12 cellular contexts compared by ENCODE assay signal in the genomic region with DNA sequence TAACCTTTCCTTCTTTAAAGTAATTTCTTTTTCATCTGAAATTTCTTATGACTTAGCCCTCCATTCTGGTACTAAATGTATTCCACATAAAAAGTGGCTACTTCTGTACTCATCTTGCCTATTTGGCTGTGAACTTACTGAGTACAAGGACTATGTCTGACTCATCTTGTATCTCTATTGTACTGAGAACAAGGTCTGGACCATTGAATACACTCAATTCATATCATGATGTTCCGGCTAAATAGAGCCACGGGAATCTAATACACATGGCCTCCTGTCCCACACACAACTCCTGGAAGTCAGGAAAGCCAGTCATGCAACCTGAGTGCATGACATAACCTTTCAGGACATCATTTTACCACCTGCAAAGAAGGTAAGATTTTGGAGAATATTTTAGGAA.
DNase-seq lines count a peak whose midpoint lies in the region; ATAC-seq and TF ChIP-seq lines count a peak whose summit lies in the region.
"Had no signal": no experiment of that assay in that cellular context is flagged by ENCODE, and none has a peak within 500 bp of the region (broad histone marks: within the 10 kb centered on the region; RNA-seq: fewer than 3 reads in every experiment).

No MANE protein-coding gene starts in this region.

- CTCF ChIA-PET in CD4-positive, alpha-beta T cell (lab: Charles Lee) = no interaction called here
- CTCF ChIA-PET in T-cell (lab: Charles Lee) = no interaction called here

- H3K4me1 Mint-ChIP-seq in CD4-positive, alpha-beta T cell (ENCODE audit: low read depth) = no peaks in the 10 kb centered on the region
- no peaks in the 10 kb centered on the region for H3K4me1 Mint-ChIP-seq in T-cell
- H3K4me1 Mint-ChIP-seq: CD14-positive monocyte; CD8-positive, alpha-beta memory T cell had no signal

- no peak overlapping the region for H3K27ac ChIP-seq in CD4-positive, alpha-beta T cell (ENCODE audit: low read depth, low read length)

- no peaks in the 10 kb centered on the region for H3K9me3 Mint-ChIP-seq in CD4-positive, alpha-beta T cell
- H3K9me3 Mint-ChIP-seq in T-cell = no peaks in the 10 kb centered on the region

- POLR2A ChIA-PET in CD4-positive, alpha-beta T cell (lab: Charles Lee) = no interaction called here
- POLR2A ChIA-PET in T-cell (lab: Charles Lee) = no interaction called here

- peak; percentile 40 for ATAC-seq in left ventricle myocardium superior
- no peak for ATAC-seq in Right ventricle myocardium superior (ENCODE audit: poor library complexity)
- no peak for ATAC-seq in CD4-positive, alpha-beta T cell (ENCODE audit: poor library complexity)
- ATAC-seq in T-cell (replicated peaks in 1 of 4) = no peak
- ATAC-seq in activated CD4-positive, CD25-positive, alpha-beta regulatory T cell treated with anti-CD3 and anti-CD28 coated beads, Interleukin-2, amount 50 U/mL, for 24 hours = no peak
- ATAC-seq: GM12878, K562 had no signal

- intact Hi-C loops in left ventricle myocardium superior (cut with micrococcal nuclease) = no loop called here
- intact Hi-C loops in Right ventricle myocardium superior (cut with DNase I) = no loop called here
- intact Hi-C loops in CD4-positive, alpha-beta T cell (cut with DNase I, micrococcal nuclease) = no loop called here

- no peaks in the 10 kb centered on the region for H3K36me3 Mint-ChIP-seq in CD4-positive, alpha-beta T cell (ENCODE audit: low read depth)
- no peaks in the 10 kb centered on the region for H3K36me3 Mint-ChIP-seq in T-cell
- H3K36me3 Mint-ChIP-seq: CD14-positive monocyte; CD8-positive, alpha-beta memory T cell had no signal

- H3K27ac Mint-ChIP-seq in CD4-positive, alpha-beta T cell = no peak overlapping the region
- H3K27ac Mint-ChIP-seq in T-cell = no peak overlapping the region
- H3K27ac Mint-ChIP-seq: CD14-positive monocyte; CD8-positive, alpha-beta memory T cell had no signal

- TF ChIP-seq CTCF in CD4-positive, alpha-beta T cell (IDR thresholded peaks at IDR 0.05) = no peak

- H3K4me3 Mint-ChIP-seq in CD4-positive, alpha-beta T cell = no peak overlapping the region
- no peak overlapping the region for H3K4me3 Mint-ChIP-seq in T-cell
- H3K4me3 Mint-ChIP-seq: CD8-positive, alpha-beta memory T cell had no signal

- peaks cover 6% of the 10 kb centered on the region for H3K27me3 Mint-ChIP-seq in CD4-positive, alpha-beta T cell
- H3K27me3 Mint-ChIP-seq in T-cell = peaks cover 2 to 4% of the 10 kb centered on the region in 2 donors
- H3K27me3 Mint-ChIP-seq: CD8-positive, alpha-beta memory T cell had no signal

- H3K27me3 ChIP-seq in CD4-positive, alpha-beta T cell (ENCODE audit: control insufficient read depth, insufficient read depth, low read length) = no peaks in the 10 kb centered on the region

- DNase-seq in left ventricle myocardium superior = no peak
- DNase-seq in Right ventricle myocardium superior = no peak
- peak; percentile 3 for DNase-seq in HCEC 1CT
- DNase-seq in iris pigment epithelial cell (ENCODE audit: low read depth) = peak; percentile 26
- DNase-seq in CD4-positive, alpha-beta T cell = no peak
- no peak for DNase-seq in T-cell
- DNase-seq: CD8-positive, alpha-beta memory T cell; DMS79 had no signal

- no peaks in the 10 kb centered on the region for H3K9me3 ChIP-seq in CD4-positive, alpha-beta T cell (ENCODE audit: control insufficient read depth, low read length)

Comparison
In these comparisons a context has a peak if more than half of its experiments do, and no peak if none do; other contexts are left out.
1. DNase-seq: peak in HCEC 1CT (single experiment) and iris pigment epithelial cell (single experiment); none in left ventricle myocardium superior (single experiment), Right ventricle myocardium superior (single experiment), CD4-positive, alpha-beta T cell (0 of 10) and T-cell (0 of 34).